Comparison of ENCODE assay signal across 16 cellular contexts in the genomic region with DNA sequence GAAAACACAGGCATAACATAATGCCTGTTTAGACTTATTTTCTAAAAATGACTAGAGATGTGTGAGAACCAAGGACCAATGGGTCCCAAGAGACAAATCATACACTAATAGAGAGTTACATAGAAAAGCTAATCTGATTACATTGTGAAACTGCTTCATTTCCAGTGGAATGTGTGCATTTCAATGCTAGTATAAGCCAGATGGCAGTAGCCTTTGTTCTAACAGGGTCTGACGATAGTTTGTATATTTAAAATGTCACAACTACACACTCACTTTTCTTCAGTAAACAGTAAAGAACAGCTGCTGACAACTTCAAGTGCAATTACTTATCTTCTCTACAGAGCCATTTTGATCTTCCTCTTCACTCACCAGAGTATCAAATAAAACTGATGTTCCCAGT. TPM values are rescaled to one million over a fixed set of nuclear protein-coding genes. Genes with fewer than 3 reads are reported as not detected.
"Had no signal": no experiment of that assay in that cellular context is flagged by ENCODE, and none has a peak within 500 bp of the region (broad histone marks: within the 10 kb centered on the region; RNA-seq: fewer than 3 reads in every experiment).

No MANE protein-coding gene starts in this region.

- ATAC-seq: activated CD8-positive, alpha-beta T cell treated with anti-CD3 and anti-CD28 coated beads, Interleukin-2, amount 10 ng/mL, durations not matched to agents 7 days and 5 days; activated naive CD8-positive, alpha-beta T cell treated with anti-CD3 and anti-CD28 coated beads, Interleukin-2, amount 50 U/mL, for 24 hours; left cardiac atrium; naive thymus-derived CD8-positive, alpha-beta T cell had no signal

- H3K4me3 ChIP-seq: ascending aorta, esophagus muscularis mucosa, lung, right atrium auricular region, skin epidermis, thyroid gland, uterus had no signal

- H3K36me3 ChIP-seq: ascending aorta, esophagus muscularis mucosa, right atrium auricular region, thyroid gland, uterus had no signal

- H3K27me3 ChIP-seq: thyroid gland had no signal

- H3K9me3 ChIP-seq: ascending aorta, esophagus muscularis mucosa, right atrium auricular region, thyroid gland, uterus had no signal

- DNase-seq: activated CD4-positive, alpha-beta T cell treated with anti-CD3 and anti-CD28 coated beads for 4 hours; activated CD8-positive, alpha-beta memory T cell treated with anti-CD3 and anti-CD28 coated beads, Interleukin-2, amount 50 U/mL, for 48 hours; activated CD8-positive, alpha-beta T cell treated with anti-CD3 and anti-CD28 coated beads, Interleukin-2, amount 10 ng/mL, durations not matched to agents 7 days and 5 days; activated naive CD4-positive, alpha-beta T cell treated with Interleukin-2 at 50 U/mL for 16 hours; activated naive CD8-positive, alpha-beta T cell treated with anti-CD3 and anti-CD28 coated beads, Interleukin-2, amount 50 U/mL, for 24 hours; foreskin fibroblast; left cardiac atrium; naive thymus-derived CD8-positive, alpha-beta T cell; thyroid gland; uterus had no signal

- H3K27ac ChIP-seq: ascending aorta, esophagus muscularis mucosa, right atrium auricular region, skin epidermis, thyroid gland, uterus, VCaP had no signal

RNA-seq across cellular contexts. Expression of a gene that starts 4.3 kb away (rescaled TPM):
- total RNA-seq: activated CD8-positive, alpha-beta T cell treated with anti-CD3 and anti-CD28 coated beads, Interleukin-2, amount 10 ng/mL, durations not matched to agents 7 days and 5 days; ascending aorta; naive thymus-derived CD8-positive, alpha-beta T cell had no signal
